Comparison of ENCODE assay signal across 8 cellular contexts in genomic region chr1:156212130-156212529, GRCh38. TPM values are rescaled to one million over a fixed set of nuclear protein-coding genes. Genes with fewer than 3 reads are reported as not detected.
DNase-seq lines count a peak whose midpoint lies in the region; ATAC-seq and TF ChIP-seq lines count a peak whose summit lies in the region.

No MANE protein-coding gene starts in this region.

- no peak for TF ChIP-seq POLR2A in body of pancreas (IDR thresholded peaks at IDR 0.05)
- no peak for TF ChIP-seq POLR2A in transverse colon (IDR thresholded peaks at IDR 0.05)

- WGBS in body of pancreas, 2 donors, result 75% methylated on average over 9 of the region's 9 CpGs
- WGBS in mesendoderm (ENCODE audit: extremely low coverage, insufficient coverage, low lambda C conversion rate), result no CpG with 5 or more reads among the region's 9 CpGs
- WGBS in transverse colon (ENCODE audit: low coverage in 1 of 2), 2 donors, result 81 to 83% methylated on average over 8 to 9 of the region's 9 CpGs

- H3K4me1 ChIP-seq in body of pancreas (peaks cover 24% of the 10 kb centered on the region), mesendoderm (ENCODE audit: control insufficient read depth, low read depth, low read length) (peaks cover 3% of the 10 kb centered on the region), transverse colon (peaks cover 13 to 23% (median 16%) of the 10 kb centered on the region in 4 donors)

- TF ChIP-seq CTCF in body of pancreas (IDR thresholded peaks at IDR 0.05) (no peak), transverse colon (IDR thresholded peaks at IDR 0.05) (no peak)

- ATAC-seq in body of pancreas, result no peak
- ATAC-seq in GM18858 (IDR thresholded peaks at IDR 0.05; ENCODE audit: unreplicated experiment), result no peak

- H2BK15ac ChIP-seq in mesendoderm (replicated peaks; ENCODE audit: low read depth), result no peak overlapping the region

- H3K79me2 ChIP-seq in mesendoderm (ENCODE audit: control insufficient read depth, insufficient read depth, low read length), result peaks cover 7% of the 10 kb centered on the region

- H2BK5ac ChIP-seq in mesendoderm (ENCODE audit: low read length), result peak overlapping the region; percentile 42

- no peak for TF ChIP-seq EP300 in transverse colon (IDR thresholded peaks at IDR 0.05; ENCODE audit: low read depth)

- peak overlapping the region; percentile 78 for H3K9ac ChIP-seq in mesendoderm (ENCODE audit: low read length)

- H3K4me2 ChIP-seq in mesendoderm (ENCODE audit: low read length), result peak overlapping the region; percentile 28

- peaks cover 65% of the 10 kb centered on the region for H3K36me3 Mint-ChIP-seq in activated naive CD4-positive, alpha-beta T cell treated with anti-CD3 and anti-CD28 coated beads for 36 hours (ENCODE audit: low read depth)

- H3K18ac ChIP-seq in mesendoderm (ENCODE audit: low read length), result no peak overlapping the region

- H3K36me3 ChIP-seq in body of pancreas (replicated peaks in 1 of 2; ENCODE audit: insufficient read depth in 1 of 2, low read depth in 2 of 2), result peaks cover 0 to 2% of the 10 kb centered on the region in 2 donors
- H3K36me3 ChIP-seq in mesendoderm (ENCODE audit: control insufficient read depth, insufficient read depth, low read length), result peaks cover 5% of the 10 kb centered on the region
- peaks cover 0 to 17% (median 3%) of the 10 kb centered on the region in 4 donors for H3K36me3 ChIP-seq in transverse colon

- H3K27me3 Mint-ChIP-seq in activated naive CD4-positive, alpha-beta T cell treated with anti-CD3 and anti-CD28 coated beads for 36 hours (ENCODE audit: low read depth), result no peaks in the 10 kb centered on the region

- peak overlapping the region; percentile 82 for H3K56ac ChIP-seq in mesendoderm (ENCODE audit: low read length)

- DNase-seq in activated naive CD4-positive, alpha-beta T cell treated with anti-CD3 and anti-CD28 coated beads for 36 hours, result peak; percentile 8
- DNase-seq in activated naive CD4-positive, alpha-beta T cell treated with anti-CD3 and anti-CD28 coated beads, Interleukin-2, amount 50 U/mL, for 16 hours, result no peak
- DNase-seq in body of pancreas, result no peak
- no peak for DNase-seq in mesendoderm
- DNase-seq in transverse colon, result no peak
- no peak for DNase-seq in UCSD-AML1 (lab: John Stamatoyannopoulos, UW; ENCODE audit: unreplicated experiment)
- DNase-seq in G401 (ENCODE audit: low spot score), result no peak

- H4K8ac ChIP-seq in mesendoderm (ENCODE audit: low read depth, low read length), result peak overlapping the region; percentile 87

- H4K5ac ChIP-seq in mesendoderm (ENCODE audit: low read length), result peak overlapping the region; percentile 68

- H3K4me1 Mint-ChIP-seq in activated naive CD4-positive, alpha-beta T cell treated with anti-CD3 and anti-CD28 coated beads for 36 hours (ENCODE audit: low read depth), result peaks cover 45% of the 10 kb centered on the region

- H3K27ac ChIP-seq in body of pancreas (peak overlapping the region in 3 of 4 donors; percentile 89 to 99 (median 97)), mesendoderm (ENCODE audit: low read depth, low read length) (no peak overlapping the region), transverse colon (peak overlapping the region; percentile 88 to 96 (median 94))

- H3K9me3 Mint-ChIP-seq in activated naive CD4-positive, alpha-beta T cell treated with anti-CD3 and anti-CD28 coated beads for 36 hours, result no peaks in the 10 kb centered on the region

- CTCF ChIA-PET in activated naive CD4-positive, alpha-beta T cell treated with anti-CD3 and anti-CD28 coated beads for 36 hours (lab: Charles Lee), result interaction anchor here (1.2 to 6.7 kb wide), 3 partner anchors 13 to 70 kb away, joined by 5 to 54 read pairs (median 8); no protein-coding TSS in a partner anchor

- H3K27me3 ChIP-seq in body of pancreas (no peaks in the 10 kb centered on the region), mesendoderm (ENCODE audit: insufficient read depth, low read length, poor library complexity) (no peaks in the 10 kb centered on the region), transverse colon (no peaks in the 10 kb centered on the region)

- H3K23ac ChIP-seq in mesendoderm (ENCODE audit: low read length), result no peak overlapping the region

- H3K27ac Mint-ChIP-seq in activated naive CD4-positive, alpha-beta T cell treated with anti-CD3 and anti-CD28 coated beads for 36 hours, result peak overlapping the region; percentile 97

- peak overlapping the region; percentile 43 for H3K4ac ChIP-seq in mesendoderm (ENCODE audit: low read depth, low read length)

- H3K79me1 ChIP-seq in mesendoderm (ENCODE audit: low read length), result peaks cover 4% of the 10 kb centered on the region

- peak overlapping the region; percentile 54 for H2AK5ac ChIP-seq in mesendoderm (ENCODE audit: low read length)

- in situ Hi-C loops in transverse colon (cut with MboI; ENCODE audit: low pct_ligation_motif_present in 1 of 4, low pct_unique_long_range_greater_than_20kb in 1 of 4, low sequenced_read_pairs in 3 of 4) (loop anchor here in 1 of 4 donors (25.0 kb wide), 1 partner anchor 125 kb away; the partner anchor contains the start of gene MEX3A), G401 (cut with HindIII; ENCODE audit: low sequenced_read_pairs) (no loop called here)

- no peak overlapping the region for H2BK120ac ChIP-seq in mesendoderm (ENCODE audit: low read depth, low read length)

- intact Hi-C loops in activated naive CD4-positive, alpha-beta T cell treated with anti-CD3 and anti-CD28 coated beads for 36 hours (cut with micrococcal nuclease), result loop anchor here (1.0 to 5.0 kb wide), 2 partner anchors 13 to 235 kb away; partner anchors contain the start of gene ARHGEF2
- intact Hi-C loops in body of pancreas (cut with DNase I), result no loop called here
- intact Hi-C loops in transverse colon (cut with DNase I; ENCODE audit: low total_unique reads), result no loop called here

- no peaks in the 10 kb centered on the region for H3K9me3 ChIP-seq in body of pancreas
- H3K9me3 ChIP-seq in transverse colon, result no peaks in the 10 kb centered on the region

- H3K4me3 Mint-ChIP-seq in activated naive CD4-positive, alpha-beta T cell treated with anti-CD3 and anti-CD28 coated beads for 36 hours, result peak overlapping the region; percentile 79

- H3K4me3 ChIP-seq in body of pancreas (no peak overlapping the region), mesendoderm (ENCODE audit: low read length) (no peak overlapping the region), transverse colon (peak overlapping the region in 3 of 4 donors; percentile 41 to 69 (median 69))

RNA-seq across cellular contexts. Expression of gene PMF1, which starts 0.7 kb away (rescaled TPM):
- total RNA-seq in activated naive CD4-positive, alpha-beta T cell treated with anti-CD3 and anti-CD28 coated beads for 36 hours, result 100 to 1,000 TPM; 135 TPM
- 10 to 100 TPM; 37.6 to 43.1 TPM for total RNA-seq in body of pancreas
- 115 TPM for polyA plus RNA-seq in mesendoderm (2013, experiment 1 of 2)
- polyA plus RNA-seq in mesendoderm (2013, experiment 2 of 2), result 112 TPM
- total RNA-seq in transverse colon, result 10 to 100 TPM; 29.9 to 67.3 (median 52.3) TPM
- 97.2 and 127 TPM in 2 replicates for total RNA-seq in G401 (2014; rRNA removed; shearing (Covaris generic))

RNA-seq across cellular contexts. Expression of gene SLC25A44, which starts 18.2 kb away (rescaled TPM):
- total RNA-seq in activated naive CD4-positive, alpha-beta T cell treated with anti-CD3 and anti-CD28 coated beads for 36 hours, result 10 to 100 TPM; 69.1 to 73.5 TPM
- total RNA-seq in body of pancreas, result 10 to 100 TPM in 1 of 2 donors, 1 to 10 TPM in 1; 5.2 to 13.2 TPM
- 16.8 TPM for polyA plus RNA-seq in mesendoderm (2013, experiment 1 of 2)
- polyA plus RNA-seq in mesendoderm (2013, experiment 2 of 2), result 17.0 TPM
- 10 to 100 TPM in 3 of 4 donors, 1 to 10 TPM in 1; 9.6 to 19.9 (median 18.9) TPM for total RNA-seq in transverse colon
- total RNA-seq in G401 (2014; rRNA removed; shearing (Covaris generic)), result 7.3 and 11.9 TPM in 2 replicates

RNA-seq across cellular contexts. Expression of gene BGLAP, which starts 29.9 kb away (rescaled TPM):
- 1 to 10 TPM; 3.4 to 4.0 TPM for total RNA-seq in activated naive CD4-positive, alpha-beta T cell treated with anti-CD3 and anti-CD28 coated beads for 36 hours
- total RNA-seq in body of pancreas (under 1 TPM in 1 of 2 donors, not detected in 1; 0.52 TPM), transverse colon (1 to 10 TPM in 2 of 4 donors, not detected in 2; 1.6 to 2.1 TPM)
- 0.13 TPM for polyA plus RNA-seq in mesendoderm (2013, experiment 1 of 2)
- 0.15 TPM for polyA plus RNA-seq in mesendoderm (2013, experiment 2 of 2)
- not detected in 2 replicates for total RNA-seq in G401 (2014; rRNA removed; shearing (Covaris generic))

RNA-seq across cellular contexts. Expression of gene PAQR6, which starts 35.7 kb away (rescaled TPM):
- 1 to 10 TPM; 3.7 to 4.2 TPM for total RNA-seq in activated naive CD4-positive, alpha-beta T cell treated with anti-CD3 and anti-CD28 coated beads for 36 hours
- under 1 TPM in 1 of 2 donors, not detected in 1; 0.33 TPM for total RNA-seq in body of pancreas
- 2.7 TPM for polyA plus RNA-seq in mesendoderm (2013, experiment 1 of 2)
- 3.0 TPM for polyA plus RNA-seq in mesendoderm (2013, experiment 2 of 2)
- total RNA-seq in transverse colon, result 1 to 10 TPM in 2 of 4 donors, not detected in 2; 1.7 to 3.1 TPM
- total RNA-seq in G401 (2014; rRNA removed; shearing (Covaris generic)), result 0.07 and 2.0 TPM in 2 replicates

RNA-seq across cellular contexts. Expression of gene SEMA4A, which starts 58.7 kb away (rescaled TPM):
- 10 to 100 TPM; 17.4 to 17.5 TPM for total RNA-seq in activated naive CD4-positive, alpha-beta T cell treated with anti-CD3 and anti-CD28 coated beads for 36 hours
- total RNA-seq in body of pancreas (10 to 100 TPM in 1 of 2 donors, 1 to 10 TPM in 1; 2.6 to 11.9 TPM), transverse colon (1 to 10 TPM in 3 of 4 donors, not detected in 1; 2.6 to 6.0 (median 4.8) TPM)
- 1.3 TPM for polyA plus RNA-seq in mesendoderm (2013, experiment 1 of 2)
- 1.1 TPM for polyA plus RNA-seq in mesendoderm (2013, experiment 2 of 2)
- total RNA-seq in G401 (2014; rRNA removed; shearing (Covaris generic)), result 1.8 and 2.0 TPM in 2 replicates

Comparison
In these comparisons a context has a peak if more than half of its experiments do, and no peak if none do; other contexts are left out.
1. H3K4me3 ChIP-seq: peak in transverse colon (3 of 4); none in body of pancreas (0 of 2) and mesendoderm (single experiment).